2 cellular contexts compared by ENCODE assay signal in genomic region chr15:77391372-77391951, GRCh38.
TF ChIP-seq lines count a peak whose summit lies in the region.

No MANE protein-coding gene starts in this region.

TF ChIP-seq in HepG2, 621 proteins besides CTCF, POLR2A, EP300 and RAD21:
- TF ChIP-seq, protein P1, sequence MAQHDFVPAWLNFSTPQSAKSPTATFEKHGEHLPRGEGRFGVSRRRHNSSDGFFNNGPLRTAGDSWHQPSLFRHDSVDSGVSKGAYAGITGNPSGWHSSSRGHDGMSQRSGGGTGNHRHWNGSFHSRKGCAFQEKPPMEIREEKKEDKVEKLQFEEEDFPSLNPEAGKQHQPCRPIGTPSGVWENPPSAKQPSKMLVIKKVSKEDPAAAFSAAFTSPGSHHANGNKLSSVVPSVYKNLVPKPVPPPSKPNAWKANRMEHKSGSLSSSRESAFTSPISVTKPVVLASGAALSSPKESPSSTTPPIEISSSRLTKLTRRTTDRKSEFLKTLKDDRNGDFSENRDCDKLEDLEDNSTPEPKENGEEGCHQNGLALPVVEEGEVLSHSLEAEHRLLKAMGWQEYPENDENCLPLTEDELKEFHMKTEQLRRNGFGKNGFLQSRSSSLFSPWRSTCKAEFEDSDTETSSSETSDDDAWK (CRISPR knock-in tag; IDR thresholded peaks at IDR 0.05), result no peak
- TF ChIP-seq NR2C2 (CRISPR knock-in tag; IDR thresholded peaks at IDR 0.05; ENCODE audit: borderline replicate concordance) (no peak), HOXA5 (CRISPR knock-in tag; IDR thresholded peaks at IDR 0.05) (no peak), MAFF (IDR thresholded peaks at IDR 0.05; ENCODE audit: low read depth, low read length) (peak; percentile 59), NCOA2 (CRISPR knock-in tag; IDR thresholded peaks at IDR 0.05) (no peak), ZNF775 (CRISPR knock-in tag; IDR thresholded peaks at IDR 0.05; ENCODE audit: borderline replicate concordance) (no peak), BORCS8-MEF2B (CRISPR knock-in tag; IDR thresholded peaks at IDR 0.05) (no peak), MAFK (conservative IDR thresholded peaks at IDR 0.05 in 1 of 2, IDR thresholded peaks at IDR 0.05 in 1 of 2; ENCODE audit: low read length in 2 of 2) (peak; percentile 58 to 75; a peak in 3 of 4 replicates), SMC3 (IDR thresholded peaks at IDR 0.05; ENCODE audit: low read length) (no peak)
- TF ChIP-seq, protein P2, sequence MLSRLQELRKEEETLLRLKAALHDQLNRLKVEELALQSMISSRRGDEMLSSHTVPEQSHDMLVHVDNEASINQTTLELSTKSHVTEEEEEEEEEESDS (CRISPR knock-in tag; IDR thresholded peaks at IDR 0.05; ENCODE audit: borderline replicate concordance), result no peak

TF ChIP-seq in K562, 482 proteins besides CTCF, POLR2A, EP300 and RAD21:
- no peak for TF ChIP-seq JUNB (CRISPR knock-in tag; conservative IDR thresholded peaks at IDR 0.05)
- no peak for TF ChIP-seq ZNF668 (CRISPR knock-in tag; IDR thresholded peaks at IDR 0.05)
- TF ChIP-seq MAFF (IDR thresholded peaks at IDR 0.05; ENCODE audit: low read length), result 0 out of 2 replicates have a peak, but pooled peaks have one; percentile 18
- no peak for TF ChIP-seq PREB (CRISPR knock-in tag; IDR thresholded peaks at IDR 0.05)
TF ChIP-seq in K562: peak in this region for 1.
